ENCODE assay signal across 8 cellular contexts in genomic region chr4:13654158-13654797, GRCh38. TPM values are rescaled to one million over a fixed set of nuclear protein-coding genes. Genes with fewer than 3 reads are reported as not detected.
A peak's percentile ranks its signal among the peaks of the same experiment; 100 is the strongest.
DNase-seq lines count a peak whose midpoint lies in the region; ATAC-seq and TF ChIP-seq lines count a peak whose summit lies in the region.

No MANE protein-coding gene starts in this region.

- DNase-seq in Caco-2: peak; percentile 67 to 78
- DNase-seq in HT-29 (ENCODE audit: low spot score): peak; percentile 73
- peak; percentile 70 for DNase-seq in activated T-cell treated with anti-CD3 and anti-CD28 coated beads, Interleukin-2, amount 50 U/mL, for 4 hours
- DNase-seq in esophagus muscularis mucosa (ENCODE audit: extremely low spot score): peak; percentile 92
- DNase-seq in stimulated activated CD8-positive, alpha-beta memory T cell treated with anti-CD3 and anti-CD28 coated beads, Interleukin-4, amount 100 ng/mL, for 48 hours: peak; percentile 89

- H2AFZ ChIP-seq in OCI-LY3 (ENCODE audit: low read depth, low read length): peak overlapping the region; percentile 88

- peak overlapping the region; percentile 72 for H3K4me3 Mint-ChIP-seq in Caco-2 (ENCODE audit: unreplicated experiment)
- peak overlapping the region; percentile 73 for H3K4me3 Mint-ChIP-seq in activated T-cell treated with anti-CD3 and anti-CD28 coated beads, Interleukin-2, amount 50 U/mL, for 4 hours

- intact Hi-C loops in Caco-2 (cut with micrococcal nuclease; ENCODE audit: unreplicated experiment): loop anchor here (1.0 to 10.0 kb wide), 4 partner anchors 381 to 925 kb away; no protein-coding TSS in a partner anchor
- intact Hi-C loops in esophagus muscularis mucosa (cut with DNase I): loop anchor here (10.0 kb wide), 1 partner anchor 1511 kb away; no protein-coding TSS in a partner anchor

- no peaks in the 10 kb centered on the region for H3K4me1 Mint-ChIP-seq in Caco-2 (ENCODE audit: low read depth, unreplicated experiment)
- H3K4me1 Mint-ChIP-seq in activated T-cell treated with anti-CD3 and anti-CD28 coated beads, Interleukin-2, amount 50 U/mL, for 4 hours (ENCODE audit: low read depth): peaks cover 11% of the 10 kb centered on the region

- peaks cover 12% of the 10 kb centered on the region for H3K27me3 Mint-ChIP-seq in Caco-2 (ENCODE audit: insufficient read depth, unreplicated experiment)
- peaks cover 2% of the 10 kb centered on the region for H3K27me3 Mint-ChIP-seq in activated T-cell treated with anti-CD3 and anti-CD28 coated beads, Interleukin-2, amount 50 U/mL, for 4 hours (ENCODE audit: low read depth)

- ATAC-seq in GM21367 (IDR thresholded peaks at IDR 0.05; ENCODE audit: unreplicated experiment): peak; percentile 93
- peak; percentile 92 to 94 for ATAC-seq in activated T-cell treated with anti-CD3 and anti-CD28 coated beads, Interleukin-2, amount 50 U/mL, for 4 hours

- CTCF ChIA-PET in Caco-2 (lab: Charles Lee): interaction anchor here (0.6 to 1.6 kb wide), 5 partner anchors 14 to 253 kb away, joined by 3 to 6 read pairs (median 4); partner anchors contain the start of gene BOD1L1

- BruUV-seq in Caco-2 (replicated peaks; lab: Mats Ljungman, UMichigan): no TSS peak

- no peaks in the 10 kb centered on the region for H3K79me2 ChIP-seq in OCI-LY3 (ENCODE audit: low read length)

- no peaks in the 10 kb centered on the region for H3K36me3 Mint-ChIP-seq in Caco-2 (ENCODE audit: insufficient read depth, unreplicated experiment)
- no peaks in the 10 kb centered on the region for H3K36me3 Mint-ChIP-seq in activated T-cell treated with anti-CD3 and anti-CD28 coated beads, Interleukin-2, amount 50 U/mL, for 4 hours (ENCODE audit: insufficient read depth)

- H3K9me3 Mint-ChIP-seq in Caco-2 (ENCODE audit: unreplicated experiment): no peaks in the 10 kb centered on the region
- H3K9me3 Mint-ChIP-seq in activated T-cell treated with anti-CD3 and anti-CD28 coated beads, Interleukin-2, amount 50 U/mL, for 4 hours: no peaks in the 10 kb centered on the region

- no peaks in the 10 kb centered on the region for H4K20me1 ChIP-seq in OCI-LY3 (ENCODE audit: insufficient read depth, low read length)

- no peak for TF ChIP-seq EP300 in esophagus muscularis mucosa (IDR thresholded peaks at IDR 0.05)

- 3% methylated on average over 26 of the region's 31 CpGs for WGBS in esophagus muscularis mucosa

- H3K36me3 ChIP-seq in Caco-2 (ENCODE audit: control insufficient read depth, insufficient read depth, low read length) (no peaks in the 10 kb centered on the region), OCI-LY3 (replicated peaks; ENCODE audit: low read depth, low read length) (no peaks in the 10 kb centered on the region), esophagus muscularis mucosa (no peaks in the 10 kb centered on the region), mucosa of stomach (ENCODE audit: control insufficient read depth, insufficient read depth, low read length) (no peaks in the 10 kb centered on the region)

- H3K9ac ChIP-seq in OCI-LY3 (ENCODE audit: low read length): peak overlapping the region; percentile 31; the same call in 1 of the 2 replicates
- H3K9ac ChIP-seq in mucosa of stomach (ENCODE audit: low read length): no peak overlapping the region

- peak overlapping the region; percentile 92 for H3K4me2 ChIP-seq in OCI-LY3 (ENCODE audit: low read length)

- H3K4me1 ChIP-seq in Caco-2: no peaks in the 10 kb centered on the region
- peaks cover 13% of the 10 kb centered on the region for H3K4me1 ChIP-seq in OCI-LY3 (ENCODE audit: low read length)
- H3K4me1 ChIP-seq in esophagus muscularis mucosa: peaks cover 4 to 18% (median 14%) of the 10 kb centered on the region in 4 donors
- peaks cover 5% of the 10 kb centered on the region for H3K4me1 ChIP-seq in mucosa of stomach (ENCODE audit: control insufficient read depth, insufficient read depth, low read length)

- H3K27ac ChIP-seq in OCI-LY3 (ENCODE audit: low read length) (no peak overlapping the region), esophagus muscularis mucosa (replicated peaks in 1 of 4) (peak overlapping the region in 1 of 4 donors; percentile 30)

- H3K27me3 ChIP-seq in Caco-2 (replicated peaks; ENCODE audit: control insufficient read depth, insufficient read depth, low read length) (no peaks in the 10 kb centered on the region), OCI-LY3 (ENCODE audit: low read depth, low read length) (peaks cover 10% of the 10 kb centered on the region; the same call in 1 of the 2 replicates), esophagus muscularis mucosa (no peaks in the 10 kb centered on the region), mucosa of stomach (ENCODE audit: control insufficient read depth, insufficient read depth, low read length) (peaks cover 4% of the 10 kb centered on the region)

- no peak for TF ChIP-seq POLR2A in esophagus muscularis mucosa (IDR thresholded peaks at IDR 0.05; ENCODE audit: low read depth)

- TF ChIP-seq CTCF in Caco-2 (IDR thresholded peaks at IDR 0.05; ENCODE audit: insufficient read depth in 1 of 2, low read depth in 1 of 2, low read length in 1 of 2, severe bottlenecking in 1 of 2, unreplicated experiment in 1 of 2) (peak; percentile 71 to 91), OCI-LY3 (IDR thresholded peaks at IDR 0.05; ENCODE audit: low read depth, low read length) (peak; percentile 52), esophagus muscularis mucosa (IDR thresholded peaks at IDR 0.05) (peak; percentile 65 to 80 (median 70))

- POLR2A ChIA-PET in Caco-2 (lab: Charles Lee): no interaction called here

- H3K27ac Mint-ChIP-seq in Caco-2 (ENCODE audit: unreplicated experiment): no peak overlapping the region

- H3K4me3 ChIP-seq in Caco-2 (ENCODE audit: low read depth, low read length) (peak overlapping the region; percentile 40), OCI-LY3 (ENCODE audit: low read length) (peak overlapping the region; percentile 88), esophagus muscularis mucosa (peak overlapping the region; percentile 53 to 61 (median 57)), mucosa of stomach (ENCODE audit: low read length) (peak overlapping the region; percentile 49)

- no peaks in the 10 kb centered on the region for H3K9me3 ChIP-seq in Caco-2
- H3K9me3 ChIP-seq in OCI-LY3 (ENCODE audit: insufficient read depth, low read length): no peaks in the 10 kb centered on the region
- no peaks in the 10 kb centered on the region for H3K9me3 ChIP-seq in esophagus muscularis mucosa
- no peaks in the 10 kb centered on the region for H3K9me3 ChIP-seq in mucosa of stomach (ENCODE audit: control insufficient read depth, low read length)

RNA-seq across cellular contexts. Expression of gene BOD1L1, which starts 26.8 kb away (rescaled TPM):
- total RNA-seq in Caco-2 (2022): 36.1 and 37.2 TPM in 2 replicates
- total RNA-seq in HT-29 (2014; rRNA removed; shearing (Covaris generic)): 9.9 and 13.0 TPM in 2 replicates
- total RNA-seq in activated T-cell treated with anti-CD3 and anti-CD28 coated beads, Interleukin-2, amount 50 U/mL, for 4 hours: 10 to 100 TPM; 28.7 to 34.1 (median 32.5) TPM
- 10 to 100 TPM; 30.3 to 39.8 (median 34.8) TPM for total RNA-seq in esophagus muscularis mucosa
